17 cellular contexts compared by ENCODE assay signal in genomic region chr19:45998834-45999233, GRCh38. TPM values are rescaled to one million over a fixed set of nuclear protein-coding genes. Genes with fewer than 3 reads are reported as not detected.
"Had no signal": no experiment of that assay in that cellular context is flagged by ENCODE, and none has a peak within 500 bp of the region (broad histone marks: within the 10 kb centered on the region; RNA-seq: fewer than 3 reads in every experiment).

No MANE protein-coding gene starts in this region.

- H3K4me3 ChIP-seq: lower lobe of right lung, ovary, psoas muscle, skin epidermis, transverse colon had no signal

- H3K27ac Mint-ChIP-seq: activated naive CD4-positive, alpha-beta T cell treated with anti-CD3 and anti-CD28 coated beads, Interleukin-2, amount 50 U/mL, for 72 hours; stimulated activated naive CD8-positive, alpha-beta T cell treated with anti-CD3 and anti-CD28 coated beads, Interleukin-15, Interleukin-2, amounts not matched to agents 100 ng/mL and 50 ng/mL, for 24 hours had no signal

- H3K36me3 ChIP-seq: ovary, transverse colon had no signal

- DNase-seq: activated CD4-positive, alpha-beta T cell treated with anti-CD3 and anti-CD28 coated beads, Interleukin-2, amount 50 U/mL, for 1 hour; activated CD4-positive, CD25-positive, alpha-beta regulatory T cell; activated CD8-positive, alpha-beta memory T cell treated with anti-CD3 and anti-CD28 coated beads for 24 hours; activated gamma-delta T cell treated with Interleukin-2 at 50 U/mL for 16 hours; foreskin melanocyte; islet precursor cell; left colon; lower lobe of right lung; ovary; right cardiac atrium; transverse colon had no signal

- H3K27ac ChIP-seq: lower lobe of right lung, ovary, psoas muscle, skin epidermis, transverse colon had no signal

- H3K27me3 Mint-ChIP-seq: stimulated activated naive CD8-positive, alpha-beta T cell treated with anti-CD3 and anti-CD28 coated beads, Interleukin-15, Interleukin-2, amounts not matched to agents 100 ng/mL and 50 ng/mL, for 24 hours had no signal

- H3K27me3 ChIP-seq: ovary, transverse colon had no signal

- ATAC-seq: activated naive CD4-positive, alpha-beta T cell treated with anti-CD3 and anti-CD28 coated beads, Interleukin-2, amount 50 U/mL, for 72 hours; left colon; lower lobe of right lung; psoas muscle; right cardiac atrium had no signal

- H3K4me1 ChIP-seq: psoas muscle had no signal

- H3K9me3 ChIP-seq: lower lobe of right lung, ovary, psoas muscle, transverse colon had no signal

- H3K9me3 Mint-ChIP-seq: activated naive CD4-positive, alpha-beta T cell treated with anti-CD3 and anti-CD28 coated beads, Interleukin-2, amount 50 U/mL, for 72 hours; stimulated activated naive CD8-positive, alpha-beta T cell treated with anti-CD3 and anti-CD28 coated beads, Interleukin-15, Interleukin-2, amounts not matched to agents 100 ng/mL and 50 ng/mL, for 24 hours had no signal

RNA-seq across cellular contexts. Expression of gene PGLYRP1, which starts 24.0 kb away (rescaled TPM):
- total RNA-seq: activated naive CD4-positive, alpha-beta T cell treated with anti-CD3 and anti-CD28 coated beads, Interleukin-2, amount 50 U/mL, for 72 hours; left colon; ovary; right cardiac atrium; transverse colon had no signal
- polyA plus RNA-seq: ovary, right cardiac atrium had no signal

RNA-seq across cellular contexts. Expression of gene IGFL4, which starts 42.0 kb away (rescaled TPM):
- total RNA-seq: activated naive CD4-positive, alpha-beta T cell treated with anti-CD3 and anti-CD28 coated beads, Interleukin-2, amount 50 U/mL, for 72 hours; cardiac septum; left colon; lower lobe of right lung; mesenteric fat pad; ovary; psoas muscle; right cardiac atrium; transverse colon had no signal
- polyA plus RNA-seq: ovary, psoas muscle, right cardiac atrium had no signal
